In the genomic region with DNA sequence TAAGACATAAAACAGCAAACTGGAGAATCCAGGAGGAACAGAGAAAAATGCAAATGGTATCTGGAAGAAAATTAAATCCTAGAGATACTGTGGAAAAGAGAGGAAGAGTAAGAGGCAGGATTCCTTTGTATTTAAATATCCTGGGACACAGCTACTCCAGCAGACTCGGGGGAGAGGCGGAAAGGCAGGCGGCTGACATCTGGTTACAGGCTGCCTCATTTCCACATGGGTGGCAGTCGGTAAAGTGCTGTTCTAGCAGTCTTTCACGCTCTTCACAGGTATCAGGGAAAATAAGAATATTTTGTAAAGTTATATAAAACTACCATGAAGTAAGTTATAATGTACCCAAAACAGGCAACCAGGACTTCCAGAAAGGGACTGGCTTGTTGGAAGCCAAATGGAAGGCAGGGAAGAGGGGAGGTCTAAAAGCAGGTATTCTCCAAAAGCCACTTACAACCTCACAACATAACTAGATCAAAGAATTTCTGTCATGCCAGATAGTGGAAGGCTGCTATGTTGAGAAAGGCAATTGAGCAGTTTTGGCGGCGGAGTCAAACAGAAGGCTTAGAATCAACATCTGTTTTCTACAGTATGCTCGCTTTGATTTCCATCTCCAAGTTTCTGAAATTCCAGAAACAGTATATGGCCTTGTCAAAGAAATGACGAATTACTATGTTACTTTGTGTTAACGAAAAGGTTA, we compare ENCODE assay signal across 1 cellular context.
TF ChIP-seq lines count a peak whose summit lies in the region.

No MANE protein-coding gene starts in this region.

TF ChIP-seq in H1, 55 proteins besides CTCF, POLR2A, EP300 and RAD21:
- no peak for TF ChIP-seq GABPA (IDR thresholded peaks at IDR 0.05; ENCODE audit: borderline replicate concordance, insufficient read depth, low read length)
- no peak for TF ChIP-seq SP4 (IDR thresholded peaks at IDR 0.05; ENCODE audit: low read length)
- no peak for TF ChIP-seq TAF1 (IDR thresholded peaks at IDR 0.05; ENCODE audit: low read depth, low read length)
- no peak for TF ChIP-seq ATF2 (IDR thresholded peaks at IDR 0.05; ENCODE audit: low read length)
- no peak for TF ChIP-seq KDM4A (IDR thresholded peaks at IDR 0.05; ENCODE audit: low read depth, low read length, severe bottlenecking)
- TF ChIP-seq BACH1 (IDR thresholded peaks at IDR 0.05; ENCODE audit: low read length) = no peak
- no peak for TF ChIP-seq NANOG (IDR thresholded peaks at IDR 0.05; ENCODE audit: insufficient read depth, low read depth, low read length, poor library complexity, severe bottlenecking)
- TF ChIP-seq POLR2AphosphoS5 (IDR thresholded peaks at IDR 0.05; ENCODE audit: low read depth, low read length) = no peak
- TF ChIP-seq CBX5 (IDR thresholded peaks at IDR 0.05; ENCODE audit: low read depth, low read length) = no peak
- no peak for TF ChIP-seq SAP30 (IDR thresholded peaks at IDR 0.05; ENCODE audit: insufficient read depth, insufficient replicate concordance, low read length)
- no peak for TF ChIP-seq MAX (IDR thresholded peaks at IDR 0.05)
- no peak for TF ChIP-seq TAF7 (optimal IDR thresholded peaks at IDR 0.05; ENCODE audit: borderline replicate concordance, low read depth, low read length)
- no peak for TF ChIP-seq HDAC2 (IDR thresholded peaks at IDR 0.05; ENCODE audit: borderline replicate concordance in 1 of 2, low read depth in 2 of 2, low read length in 2 of 2)
- TF ChIP-seq RFX5 (IDR thresholded peaks at IDR 0.05; ENCODE audit: borderline replicate concordance, low read depth, low read length) = no peak
- no peak for TF ChIP-seq SIX5 (IDR thresholded peaks at IDR 0.05; ENCODE audit: low read depth, low read length)
- no peak for TF ChIP-seq ZNF274 (IDR thresholded peaks at IDR 0.05; ENCODE audit: borderline replicate concordance, extremely low read depth, low read length)
- no peak for TF ChIP-seq NRF1 (IDR thresholded peaks at IDR 0.05; ENCODE audit: low read depth, low read length)
- no peak for TF ChIP-seq EGR1 (IDR thresholded peaks at IDR 0.05; ENCODE audit: borderline replicate concordance, low read depth, low read length)
